Comparison of ENCODE assay signal across 15 cellular contexts in the genomic region with DNA sequence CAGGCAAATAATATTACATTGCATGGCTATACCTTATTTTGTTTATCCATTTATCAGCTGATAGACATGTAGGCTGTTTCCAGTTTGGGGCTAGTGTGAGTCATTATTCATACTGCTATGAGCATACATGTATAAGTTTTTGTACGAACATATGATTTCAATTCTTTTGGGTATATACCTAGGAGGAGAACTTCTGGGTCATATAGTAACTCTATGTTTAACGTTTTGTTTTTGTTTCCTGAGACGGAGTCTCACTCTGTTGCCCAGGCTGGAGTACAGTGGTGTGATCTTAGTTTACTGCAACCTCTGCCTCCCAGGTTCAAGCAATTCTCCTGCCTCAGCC. TPM values are rescaled to one million over a fixed set of nuclear protein-coding genes. Genes with fewer than 3 reads are reported as not detected.
DNase-seq lines count a peak whose midpoint lies in the region; ATAC-seq and TF ChIP-seq lines count a peak whose summit lies in the region.
"Had no signal": no experiment of that assay in that cellular context is flagged by ENCODE, and none has a peak within 500 bp of the region (broad histone marks: within the 10 kb centered on the region; RNA-seq: fewer than 3 reads in every experiment).

No MANE protein-coding gene starts in this region.

- TF ChIP-seq CTCF in RWPE2 (IDR thresholded peaks at IDR 0.05; ENCODE audit: poor library complexity, severe bottlenecking) = no peak

- ATAC-seq in RWPE2 (ENCODE audit: low read depth) (no peak), HG02870 (IDR thresholded peaks at IDR 0.05; ENCODE audit: unreplicated experiment) (no peak), HG03520 (IDR thresholded peaks at IDR 0.05; ENCODE audit: unreplicated experiment) (no peak)
- ATAC-seq in central memory CD8-positive, alpha-beta T cell (replicated peaks; ENCODE audit: extremely low read depth, poor library complexity, severe bottlenecking) = no peak
- peak; percentile 21 for ATAC-seq in stimulated activated naive CD8-positive, alpha-beta T cell treated with anti-CD3 and anti-CD28 coated beads, Interleukin-15, amount 100 ng/mL, for 72 hours
- ATAC-seq: gastroesophageal sphincter had no signal

- H3K4me1 Mint-ChIP-seq in activated naive CD4-positive, alpha-beta T cell treated with anti-CD3 and anti-CD28 coated beads for 36 hours (ENCODE audit: low read depth) = peaks cover 67% of the 10 kb centered on the region
- peaks cover 50% of the 10 kb centered on the region for H3K4me1 Mint-ChIP-seq in central memory CD8-positive, alpha-beta T cell
- peaks cover 66% of the 10 kb centered on the region for H3K4me1 Mint-ChIP-seq in stimulated activated naive CD8-positive, alpha-beta T cell treated with anti-CD3 and anti-CD28 coated beads, Interleukin-15, amount 100 ng/mL, for 72 hours
- H3K4me1 Mint-ChIP-seq: neural progenitor cell had no signal

- no peak overlapping the region for H3K4me3 ChIP-seq in RWPE2 (ENCODE audit: severe bottlenecking)
- H3K4me3 ChIP-seq: gastroesophageal sphincter, MG63, neural progenitor cell, upper lobe of left lung had no signal

- no peaks in the 10 kb centered on the region for H3K9me3 ChIP-seq in RWPE2 (ENCODE audit: severe bottlenecking)
- H3K9me3 ChIP-seq: gastroesophageal sphincter, MG63, upper lobe of left lung had no signal

- H3K4me1 ChIP-seq in RWPE2 (ENCODE audit: insufficient read depth, poor library complexity, severe bottlenecking) = peaks cover 7% of the 10 kb centered on the region
- H3K4me1 ChIP-seq: gastroesophageal sphincter, neural progenitor cell had no signal

- peaks cover 17% of the 10 kb centered on the region for H3K36me3 Mint-ChIP-seq in activated naive CD4-positive, alpha-beta T cell treated with anti-CD3 and anti-CD28 coated beads for 36 hours (ENCODE audit: low read depth)
- peaks cover 33% of the 10 kb centered on the region for H3K36me3 Mint-ChIP-seq in central memory CD8-positive, alpha-beta T cell (ENCODE audit: insufficient read depth)
- H3K36me3 Mint-ChIP-seq: neural progenitor cell had no signal

- no peak for DNase-seq in activated naive CD4-positive, alpha-beta T cell treated with anti-CD3 and anti-CD28 coated beads for 36 hours
- no peak for DNase-seq in activated naive CD4-positive, alpha-beta T cell treated with anti-CD3 and anti-CD28 coated beads, Interleukin-2, amount 50 U/mL, for 16 hours
- no peak for DNase-seq in RWPE2 (ENCODE audit: low spot score)
- no peak for DNase-seq in central memory CD8-positive, alpha-beta T cell (ENCODE audit: low spot score in 2 of 2)
- peak in 1 of 2 donors; percentile 27 for DNase-seq in stimulated activated naive CD8-positive, alpha-beta T cell treated with anti-CD3 and anti-CD28 coated beads, Interleukin-15, amount 100 ng/mL, for 72 hours
- DNase-seq in kidney tubule cell (ENCODE audit: low spot score) = no peak
- DNase-seq: amniotic stem cell, GOT3, MG63, Right ventricle myocardium superior, upper lobe of left lung had no signal

- H3K9me3 Mint-ChIP-seq in activated naive CD4-positive, alpha-beta T cell treated with anti-CD3 and anti-CD28 coated beads for 36 hours = peaks cover 2% of the 10 kb centered on the region
- peaks cover 5% of the 10 kb centered on the region for H3K9me3 Mint-ChIP-seq in central memory CD8-positive, alpha-beta T cell
- H3K9me3 Mint-ChIP-seq in stimulated activated naive CD8-positive, alpha-beta T cell treated with anti-CD3 and anti-CD28 coated beads, Interleukin-15, amount 100 ng/mL, for 72 hours = no peaks in the 10 kb centered on the region
- H3K9me3 Mint-ChIP-seq: neural progenitor cell had no signal

- H3K4me3 Mint-ChIP-seq in activated naive CD4-positive, alpha-beta T cell treated with anti-CD3 and anti-CD28 coated beads for 36 hours = peak overlapping the region; percentile 41
- peak overlapping the region; percentile 48 for H3K4me3 Mint-ChIP-seq in central memory CD8-positive, alpha-beta T cell
- peak overlapping the region; percentile 49 to 54 for H3K4me3 Mint-ChIP-seq in stimulated activated naive CD8-positive, alpha-beta T cell treated with anti-CD3 and anti-CD28 coated beads, Interleukin-15, amount 100 ng/mL, for 72 hours
- H3K4me3 Mint-ChIP-seq: neural progenitor cell had no signal

- H3K27ac ChIP-seq in RWPE2 (ENCODE audit: poor library complexity, severe bottlenecking) = peak overlapping the region; percentile 33
- H3K27ac ChIP-seq: gastroesophageal sphincter, neural progenitor cell had no signal

- peak overlapping the region; percentile 92 for H3K27ac Mint-ChIP-seq in activated naive CD4-positive, alpha-beta T cell treated with anti-CD3 and anti-CD28 coated beads for 36 hours
- H3K27ac Mint-ChIP-seq in central memory CD8-positive, alpha-beta T cell (ENCODE audit: low read depth) = peak overlapping the region; percentile 68
- H3K27ac Mint-ChIP-seq in stimulated activated naive CD8-positive, alpha-beta T cell treated with anti-CD3 and anti-CD28 coated beads, Interleukin-15, amount 100 ng/mL, for 72 hours = peak overlapping the region; percentile 99 to 100
- H3K27ac Mint-ChIP-seq: neural progenitor cell had no signal

- no peaks in the 10 kb centered on the region for H3K27me3 Mint-ChIP-seq in activated naive CD4-positive, alpha-beta T cell treated with anti-CD3 and anti-CD28 coated beads for 36 hours (ENCODE audit: low read depth)
- no peaks in the 10 kb centered on the region for H3K27me3 Mint-ChIP-seq in central memory CD8-positive, alpha-beta T cell
- H3K27me3 Mint-ChIP-seq in stimulated activated naive CD8-positive, alpha-beta T cell treated with anti-CD3 and anti-CD28 coated beads, Interleukin-15, amount 100 ng/mL, for 72 hours = no peaks in the 10 kb centered on the region

- H3K27me3 ChIP-seq in RWPE2 (ENCODE audit: insufficient read depth, poor library complexity, severe bottlenecking) = no peaks in the 10 kb centered on the region
- H3K27me3 ChIP-seq: MG63, neural progenitor cell, upper lobe of left lung had no signal

- CTCF ChIA-PET in activated naive CD4-positive, alpha-beta T cell treated with anti-CD3 and anti-CD28 coated beads for 36 hours (lab: Charles Lee) = interaction anchor here (0.8 to 7.0 kb wide), 3 partner anchors 9 to 82 kb away, joined by 3 to 51 read pairs (median 4); no protein-coding TSS in a partner anchor

- no peaks in the 10 kb centered on the region for H3K36me3 ChIP-seq in RWPE2 (ENCODE audit: low read depth)
- H3K36me3 ChIP-seq: gastroesophageal sphincter, MG63, neural progenitor cell, upper lobe of left lung had no signal

- intact Hi-C loops in activated naive CD4-positive, alpha-beta T cell treated with anti-CD3 and anti-CD28 coated beads for 36 hours (cut with micrococcal nuclease) = loop anchor here (5.0 kb wide), 2 partner anchors 82 to 93 kb away; no protein-coding TSS in a partner anchor

RNA-seq across cellular contexts. Expression of a gene that starts 2.4 kb away (rescaled TPM):
- total RNA-seq in activated naive CD4-positive, alpha-beta T cell treated with anti-CD3 and anti-CD28 coated beads for 36 hours = 10 to 100 TPM; 83.8 to 89.0 TPM

RNA-seq across cellular contexts. Expression of a gene that starts 24.5 kb away (rescaled TPM):
- 10 to 100 TPM; 37.8 to 39.2 TPM for total RNA-seq in activated naive CD4-positive, alpha-beta T cell treated with anti-CD3 and anti-CD28 coated beads for 36 hours

RNA-seq across cellular contexts. Expression of a gene that starts 40.3 kb away (rescaled TPM):
- total RNA-seq in activated naive CD4-positive, alpha-beta T cell treated with anti-CD3 and anti-CD28 coated beads for 36 hours = 10 to 100 TPM; 69.9 to 73.0 TPM

RNA-seq across cellular contexts. Expression of a gene that starts 56.2 kb away (rescaled TPM):
- 1 to 10 TPM; 7.8 to 8.3 TPM for total RNA-seq in activated naive CD4-positive, alpha-beta T cell treated with anti-CD3 and anti-CD28 coated beads for 36 hours
